In the genomic region with DNA sequence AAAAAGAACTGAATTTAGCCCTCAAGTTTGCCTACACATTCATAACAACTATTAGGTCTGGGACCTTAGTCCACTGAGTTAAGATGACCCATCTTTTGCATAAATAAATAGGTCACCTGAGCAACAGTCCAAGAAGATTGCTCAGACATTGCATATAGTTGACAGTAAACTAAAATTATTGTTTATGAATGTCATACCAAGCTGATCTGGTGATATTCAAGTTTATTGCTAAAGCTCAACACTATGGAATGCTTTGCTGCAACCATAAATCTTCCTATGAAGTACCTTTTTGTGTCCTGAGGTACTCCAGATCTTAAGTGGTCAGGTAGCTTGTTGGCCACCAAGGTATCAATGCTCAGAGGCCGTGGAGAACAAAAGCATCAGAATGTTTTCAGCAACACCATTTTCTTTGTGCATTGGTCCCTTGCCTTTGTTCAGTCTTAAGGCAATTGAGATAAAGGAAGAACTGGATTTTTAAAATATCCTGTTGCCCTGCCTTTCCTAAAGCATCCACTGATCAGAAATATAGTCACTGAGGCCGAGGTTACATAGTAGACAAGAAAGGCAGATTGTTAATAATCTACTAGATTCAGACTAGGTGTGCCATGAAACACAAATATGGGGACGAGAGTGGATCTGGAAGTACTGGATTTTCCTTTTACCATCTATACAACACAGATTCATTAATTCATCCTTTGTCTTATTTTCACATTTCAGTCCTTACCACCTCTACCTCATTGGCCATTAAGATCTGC, we compare ENCODE assay signal across 22 cellular contexts.
"Had no signal": no experiment of that assay in that cellular context is flagged by ENCODE, and none has a peak within 500 bp of the region (broad histone marks: within the 10 kb centered on the region; RNA-seq: fewer than 3 reads in every experiment).

No MANE protein-coding gene starts in this region.

- H3K36me3 ChIP-seq: ascending aorta, SJCRH30 had no signal

- H3K27me3 ChIP-seq: ascending aorta, SJCRH30 had no signal

- DNase-seq: activated CD4-positive, alpha-beta memory T cell treated with anti-CD3 and anti-CD28 coated beads for 36 hours; activated CD4-positive, alpha-beta T cell treated with anti-CD3 and anti-CD28 coated beads, Interleukin-2, amount 10 ng/mL, durations not matched to agents 7 days and 5 days; activated CD4-positive, CD25-positive, alpha-beta regulatory T cell; activated CD8-positive, alpha-beta memory T cell treated with anti-CD3 and anti-CD28 coated beads for 24 hours; activated effector memory CD4-positive, alpha-beta T cell treated with anti-CD3 and anti-CD28 coated beads, Interleukin-2, amount 50 U/mL, for 16 hours; activated naive CD4-positive, alpha-beta T cell treated with Interleukin-2 at 50 U/mL for 16 hours; activated naive CD8-positive, alpha-beta T cell treated with anti-CD3 and anti-CD28 coated beads, Interleukin-2, amount 50 U/mL, for 24 hours; activated T-cell treated with anti-CD3 and anti-CD28 coated beads, Interleukin-2, amount 50 U/mL, for 4 hours; amniotic stem cell; NCI-H1092; NCI-H1436; NCI-H1694 treated with DMSO at 0.1 percent for 48 hours; NCI-H2081 treated with DMSO at 0.1 percent for 48 hours; NCI-H510A treated with DMSO at 0.1 percent for 48 hours; NCI-H69; NK-92 treated with Interleukin-12 subunit alpha and Interleukin-12 subunit beta, amount 100 ng/mL, for 24 hours; OCI-M1; RPMI8226; SJCRH30; SK-N-SH; T-helper 1 cell had no signal

- H3K4me1 ChIP-seq: ascending aorta, SJCRH30 had no signal

- H3K4me3 ChIP-seq: ascending aorta, SJCRH30 had no signal

- H3K9me3 ChIP-seq: ascending aorta, SJCRH30, SK-N-SH had no signal

- H3K27ac ChIP-seq: ascending aorta, SJCRH30 had no signal
